8 cellular contexts compared by ENCODE assay signal in the genomic region with DNA sequence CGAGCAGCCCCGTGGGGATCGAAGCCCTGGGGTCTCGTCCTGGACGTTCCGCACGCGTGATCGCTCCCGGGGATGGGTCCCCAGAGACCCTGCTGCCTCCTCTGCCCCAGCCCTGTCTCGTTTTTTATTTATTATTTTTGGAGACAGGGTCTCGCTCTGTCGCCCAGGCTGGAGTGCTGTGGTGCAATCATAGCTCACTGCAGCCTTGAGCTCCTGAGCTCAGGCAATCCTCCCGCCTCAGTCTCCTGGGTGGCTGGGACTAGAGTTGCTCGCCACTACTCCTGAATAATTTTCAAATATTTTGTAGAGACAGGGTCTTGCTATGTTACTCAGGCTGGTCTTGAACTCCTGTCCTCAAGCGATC. TPM values are rescaled to one million over a fixed set of nuclear protein-coding genes. Genes with fewer than 3 reads are reported as not detected.
DNase-seq lines count a peak whose midpoint lies in the region; ATAC-seq and TF ChIP-seq lines count a peak whose summit lies in the region.

No MANE protein-coding gene starts in this region.

- H3K36me3 Mint-ChIP-seq in activated CD8-positive, alpha-beta memory T cell treated with anti-CD3 and anti-CD28 coated beads, Interleukin-2, amount 10 ng/mL, durations not matched to agents 7 days and 5 days = no peaks in the 10 kb centered on the region
- peaks cover 4% of the 10 kb centered on the region for H3K36me3 Mint-ChIP-seq in activated CD8-positive, alpha-beta T cell treated with anti-CD3 and anti-CD28 coated beads for 36 hours (ENCODE audit: low read depth)
- no peaks in the 10 kb centered on the region for H3K36me3 Mint-ChIP-seq in type B pancreatic cell

- DNase-seq in activated CD8-positive, alpha-beta memory T cell treated with anti-CD3 and anti-CD28 coated beads, Interleukin-2, amount 10 ng/mL, durations not matched to agents 7 days and 5 days = no peak
- no peak for DNase-seq in activated CD8-positive, alpha-beta memory T cell treated with anti-CD3 and anti-CD28 coated beads for 24 hours
- no peak for DNase-seq in activated CD8-positive, alpha-beta T cell treated with anti-CD3 and anti-CD28 coated beads for 36 hours
- no peak for DNase-seq in kidney epithelial cell (ENCODE audit: low read depth)
- DNase-seq in type B pancreatic cell (ENCODE audit: extremely low spot score, unreplicated experiment) = no peak
- DNase-seq in GM10248 (ENCODE audit: extremely low spot score) = no peak

- H3K27me3 Mint-ChIP-seq in activated CD8-positive, alpha-beta memory T cell treated with anti-CD3 and anti-CD28 coated beads, Interleukin-2, amount 10 ng/mL, durations not matched to agents 7 days and 5 days = peaks cover 26% of the 10 kb centered on the region
- H3K27me3 Mint-ChIP-seq in activated CD8-positive, alpha-beta T cell treated with anti-CD3 and anti-CD28 coated beads for 36 hours = peaks cover 4% of the 10 kb centered on the region
- H3K27me3 Mint-ChIP-seq in type B pancreatic cell = peaks cover 5% of the 10 kb centered on the region

- ATAC-seq in activated CD8-positive, alpha-beta memory T cell treated with anti-CD3 and anti-CD28 coated beads, Interleukin-2, amount 10 ng/mL, durations not matched to agents 7 days and 5 days = no peak
- ATAC-seq in activated CD8-positive, alpha-beta T cell treated with anti-CD3 and anti-CD28 coated beads for 36 hours = no peak
- ATAC-seq in GM18520 (IDR thresholded peaks at IDR 0.05; ENCODE audit: unreplicated experiment) = no peak
- ATAC-seq in HG03025 (IDR thresholded peaks at IDR 0.05; ENCODE audit: low FRiP score, unreplicated experiment) = no peak

- peak overlapping the region; percentile 30 for H3K4me3 ChIP-seq in kidney epithelial cell (ENCODE audit: low read depth, low read length)

- no peaks in the 10 kb centered on the region for H3K9me3 Mint-ChIP-seq in activated CD8-positive, alpha-beta memory T cell treated with anti-CD3 and anti-CD28 coated beads, Interleukin-2, amount 10 ng/mL, durations not matched to agents 7 days and 5 days (ENCODE audit: low read depth)
- no peaks in the 10 kb centered on the region for H3K9me3 Mint-ChIP-seq in activated CD8-positive, alpha-beta T cell treated with anti-CD3 and anti-CD28 coated beads for 36 hours
- H3K9me3 Mint-ChIP-seq in type B pancreatic cell = no peaks in the 10 kb centered on the region

- no peak for TF ChIP-seq CTCF in activated CD8-positive, alpha-beta T cell treated with anti-CD3 and anti-CD28 coated beads for 36 hours (IDR thresholded peaks at IDR 0.05)
- TF ChIP-seq CTCF in kidney epithelial cell (IDR thresholded peaks at IDR 0.05; ENCODE audit: insufficient read depth, low read length, poor library complexity, severe bottlenecking) = no peak
- TF ChIP-seq CTCF in type B pancreatic cell (conservative IDR thresholded peaks at IDR 0.05) = no peak
- no peak for TF ChIP-seq CTCF in GM10248 (IDR thresholded peaks at IDR 0.05; ENCODE audit: control extremely low read depth, extremely low read depth, low read depth, missing control alignments)

- no peaks in the 10 kb centered on the region for H3K27me3 ChIP-seq in kidney epithelial cell (ENCODE audit: control insufficient read depth, insufficient read depth, low read length)

- peak overlapping the region; percentile 48 for H3K4me3 Mint-ChIP-seq in activated CD8-positive, alpha-beta memory T cell treated with anti-CD3 and anti-CD28 coated beads, Interleukin-2, amount 10 ng/mL, durations not matched to agents 7 days and 5 days
- H3K4me3 Mint-ChIP-seq in activated CD8-positive, alpha-beta T cell treated with anti-CD3 and anti-CD28 coated beads for 36 hours = peak overlapping the region; percentile 71
- peak overlapping the region; percentile 85 for H3K4me3 Mint-ChIP-seq in type B pancreatic cell

- no peaks in the 10 kb centered on the region for H3K36me3 ChIP-seq in kidney epithelial cell (ENCODE audit: control insufficient read depth, insufficient read depth, low read length)

- H3K4me1 Mint-ChIP-seq in activated CD8-positive, alpha-beta memory T cell treated with anti-CD3 and anti-CD28 coated beads, Interleukin-2, amount 10 ng/mL, durations not matched to agents 7 days and 5 days = peaks cover 33% of the 10 kb centered on the region
- H3K4me1 Mint-ChIP-seq in activated CD8-positive, alpha-beta T cell treated with anti-CD3 and anti-CD28 coated beads for 36 hours (ENCODE audit: low read depth) = peaks cover 35% of the 10 kb centered on the region
- H3K4me1 Mint-ChIP-seq in type B pancreatic cell (ENCODE audit: unreplicated experiment) = peaks cover 18% of the 10 kb centered on the region

- CTCF ChIA-PET in activated CD8-positive, alpha-beta memory T cell treated with anti-CD3 and anti-CD28 coated beads, Interleukin-2, amount 10 ng/mL, durations not matched to agents 7 days and 5 days (lab: Charles Lee) = interaction anchor here (0.9 to 2.1 kb wide), 6 partner anchors 12 to 113 kb away, joined by 3 to 9 read pairs (median 4); a partner anchor contains a TSS
- CTCF ChIA-PET in activated CD8-positive, alpha-beta T cell treated with anti-CD3 and anti-CD28 coated beads for 36 hours (lab: Charles Lee) = interaction anchor here (1.2 to 2.6 kb wide), 5 partner anchors 9 to 113 kb away, joined by 3 to 12 read pairs (median 4); a partner anchor contains a TSS
- CTCF ChIA-PET in GM10248 (lab: Yijun Ruan, JAX) = interaction anchor here (0.9 to 8.6 kb wide), 3 partner anchors 14 to 113 kb away, joined by 3 to 93 read pairs (median 8); no protein-coding TSS in a partner anchor

- intact Hi-C loops in activated CD8-positive, alpha-beta T cell treated with anti-CD3 and anti-CD28 coated beads for 36 hours (cut with micrococcal nuclease) = loop anchor here (5.0 kb wide), 1 partner anchor 37 kb away; a partner anchor contains a TSS

- POLR2A ChIA-PET in activated CD8-positive, alpha-beta T cell treated with anti-CD3 and anti-CD28 coated beads for 36 hours (lab: Charles Lee) = interaction anchor here (0.7 to 1.5 kb wide), 4 partner anchors 17 to 113 kb away, joined by 3 read pairs; a partner anchor contains a TSS
- POLR2A ChIA-PET in GM10248 (lab: Yijun Ruan, JAX) = no interaction called here

- H3K27ac Mint-ChIP-seq in activated CD8-positive, alpha-beta memory T cell treated with anti-CD3 and anti-CD28 coated beads, Interleukin-2, amount 10 ng/mL, durations not matched to agents 7 days and 5 days = no peak overlapping the region
- H3K27ac Mint-ChIP-seq in activated CD8-positive, alpha-beta T cell treated with anti-CD3 and anti-CD28 coated beads for 36 hours = no peak overlapping the region
- H3K27ac Mint-ChIP-seq in type B pancreatic cell = no peak overlapping the region

RNA-seq across cellular contexts. Expression of a gene that starts 0.3 kb away (rescaled TPM):
- total RNA-seq in activated CD8-positive, alpha-beta memory T cell treated with anti-CD3 and anti-CD28 coated beads, Interleukin-2, amount 10 ng/mL, durations not matched to agents 7 days and 5 days = 10 to 100 TPM; 13.8 to 15.8 TPM
- 10 to 100 TPM; 11.4 to 11.5 TPM for total RNA-seq in activated CD8-positive, alpha-beta T cell treated with anti-CD3 and anti-CD28 coated beads for 36 hours
- 25.9 and 29.0 TPM in 2 replicates for total RNA-seq in kidney epithelial cell
- 27.3 and 35.1 TPM in 2 replicates for total RNA-seq in type B pancreatic cell (ENCODE audit: low replicate concordance)

RNA-seq across cellular contexts. Expression of a gene that starts 18.8 kb away (rescaled TPM):
- 10 to 100 TPM; 15.9 to 19.2 TPM for total RNA-seq in activated CD8-positive, alpha-beta memory T cell treated with anti-CD3 and anti-CD28 coated beads, Interleukin-2, amount 10 ng/mL, durations not matched to agents 7 days and 5 days
- 10 to 100 TPM; 19.0 to 21.5 TPM for total RNA-seq in activated CD8-positive, alpha-beta T cell treated with anti-CD3 and anti-CD28 coated beads for 36 hours
- total RNA-seq in kidney epithelial cell = 61.3 and 62.2 TPM in 2 replicates
- total RNA-seq in type B pancreatic cell (ENCODE audit: low replicate concordance) = 43.9 and 104 TPM in 2 replicates

RNA-seq across cellular contexts. Expression of a gene that starts 36.4 kb away (rescaled TPM):
- total RNA-seq in activated CD8-positive, alpha-beta memory T cell treated with anti-CD3 and anti-CD28 coated beads, Interleukin-2, amount 10 ng/mL, durations not matched to agents 7 days and 5 days = 10 to 100 TPM; 60.5 to 72.7 TPM
- 100 to 1,000 TPM; 108 TPM for total RNA-seq in activated CD8-positive, alpha-beta T cell treated with anti-CD3 and anti-CD28 coated beads for 36 hours
- 47.9 and 69.1 TPM in 2 replicates for total RNA-seq in kidney epithelial cell
- total RNA-seq in type B pancreatic cell (ENCODE audit: low replicate concordance) = 65.8 and 68.4 TPM in 2 replicates

RNA-seq across cellular contexts. Expression of a gene that starts 36.5 kb away (rescaled TPM):
- total RNA-seq in activated CD8-positive, alpha-beta memory T cell treated with anti-CD3 and anti-CD28 coated beads, Interleukin-2, amount 10 ng/mL, durations not matched to agents 7 days and 5 days = 1 to 10 TPM; 7.0 to 9.0 TPM
- total RNA-seq in activated CD8-positive, alpha-beta T cell treated with anti-CD3 and anti-CD28 coated beads for 36 hours = 1 to 10 TPM; 6.7 to 7.0 TPM
- total RNA-seq in kidney epithelial cell (4.4 and 5.1 TPM in 2 replicates), type B pancreatic cell (ENCODE audit: low replicate concordance) (14.7 and 15.0 TPM in 2 replicates)

RNA-seq across cellular contexts. Expression of a gene that starts 50.3 kb away (rescaled TPM):
- not detected for total RNA-seq in activated CD8-positive, alpha-beta memory T cell treated with anti-CD3 and anti-CD28 coated beads, Interleukin-2, amount 10 ng/mL, durations not matched to agents 7 days and 5 days
- total RNA-seq in activated CD8-positive, alpha-beta T cell treated with anti-CD3 and anti-CD28 coated beads for 36 hours = not detected
- total RNA-seq in kidney epithelial cell (100 and 123 TPM in 2 replicates), type B pancreatic cell (ENCODE audit: low replicate concordance) (13.6 and 41.7 TPM in 2 replicates)
